Comparison of ENCODE assay signal across 1 cellular context in genomic region chr5:109452661-109453060, GRCh38.
TF ChIP-seq lines count a peak whose summit lies in the region.

No MANE protein-coding gene starts in this region.

TF ChIP-seq in IMR-90, 13 proteins besides CTCF, POLR2A, EP300 and RAD21 (continued from another document):
- TF ChIP-seq NFE2L2 (IDR thresholded peaks at IDR 0.05; ENCODE audit: low read depth, low read length) = no peak
